Comparison of ENCODE assay signal across 8 cellular contexts in genomic region chr19:17078920-17079709, GRCh38. TPM values are rescaled to one million over a fixed set of nuclear protein-coding genes. Genes with fewer than 3 reads are reported as not detected.
A peak's percentile ranks its signal among the peaks of the same experiment; 100 is the strongest.
DNase-seq lines count a peak whose midpoint lies in the region; ATAC-seq, FAIRE-seq and TF ChIP-seq lines count a peak whose summit lies in the region.

No MANE protein-coding gene starts in this region.

- H3K9me1 ChIP-seq in endothelial cell of umbilical vein (replicated peaks; ENCODE audit: control insufficient read depth, extremely low read depth, insufficient read depth, low read length) = no peaks in the 10 kb centered on the region

- no TSS peak for BruUV-seq in endothelial cell of umbilical vein (replicated peaks; lab: Mats Ljungman, UMichigan)

- TF ChIP-seq CTCF in CD8-positive, alpha-beta T cell (IDR thresholded peaks at IDR 0.05) = no peak
- TF ChIP-seq CTCF in Peyer's patch (IDR thresholded peaks at IDR 0.05) (no peak), endothelial cell of umbilical vein (IDR thresholded peaks at IDR 0.05; ENCODE audit: extremely low read depth in 1 of 2, insufficient read depth in 1 of 2, low read depth in 1 of 2, low read length in 2 of 2) (no peak), pancreas (IDR thresholded peaks at IDR 0.05) (no peak)

- H4K20me1 ChIP-seq in endothelial cell of umbilical vein (replicated peaks; ENCODE audit: control insufficient read depth, extremely low read depth, insufficient read depth, low read length) = no peaks in the 10 kb centered on the region

- no peaks in the 10 kb centered on the region for H3K9me3 ChIP-seq in CD8-positive, alpha-beta T cell (ENCODE audit: low read length)
- H3K9me3 ChIP-seq in Peyer's patch = no peaks in the 10 kb centered on the region
- H3K9me3 ChIP-seq in endothelial cell of umbilical vein (replicated peaks; ENCODE audit: control insufficient read depth, insufficient read depth, low read length) = no peaks in the 10 kb centered on the region
- H3K9me3 ChIP-seq in pancreas = no peaks in the 10 kb centered on the region

- H3K36me3 ChIP-seq in CD8-positive, alpha-beta T cell (ENCODE audit: insufficient read depth, low read length) = no peaks in the 10 kb centered on the region
- H3K36me3 ChIP-seq in Peyer's patch (no peaks in the 10 kb centered on the region), endothelial cell of umbilical vein (ENCODE audit: control insufficient read depth in 2 of 2, extremely low read depth in 1 of 2, insufficient read depth in 2 of 2, low read length in 2 of 2) (no peaks in the 10 kb centered on the region), pancreas (no peaks in the 10 kb centered on the region)

- CTCF ChIA-PET in CD8-positive, alpha-beta T cell (lab: Charles Lee) = interaction anchor here (0.6 to 1.2 kb wide), 2 partner anchors 43 to 188 kb away, joined by 3 to 4 read pairs; partner anchors contain the start of gene BABAM1
- CTCF ChIA-PET in endothelial cell of umbilical vein (lab: Charles Lee) = interaction anchor here (1.3 to 2.2 kb wide), 3 partner anchors 26 to 94 kb away, joined by 3 to 10 read pairs (median 4); no protein-coding TSS in a partner anchor

- H3K79me2 ChIP-seq in endothelial cell of umbilical vein (ENCODE audit: control insufficient read depth, insufficient read depth, low read length) = peaks cover 88% of the 10 kb centered on the region

- WGBS in pancreas, 2 donors = 76 to 86% methylated on average over 19 of the region's 19 CpGs

- no peak for TF ChIP-seq POLR2A in Peyer's patch (IDR thresholded peaks at IDR 0.05)
- TF ChIP-seq POLR2A in endothelial cell of umbilical vein (IDR thresholded peaks at IDR 0.05; ENCODE audit: low read depth, low read length) = no peak

- FAIRE-seq in endothelial cell of umbilical vein (lab: Jason Lieb, UNC) (peak; percentile 18), pancreas (lab: Jason Lieb, UNC) (no peak)

- peak overlapping the region; percentile 82 for H3K27ac Mint-ChIP-seq in CD8-positive, alpha-beta T cell

- DNase-seq in CD8-positive, alpha-beta T cell = no peak
- DNase-seq in Peyer's patch (no peak), endothelial cell of umbilical vein (ENCODE audit: low read depth, low spot score) (no peak), pancreas (no peak), NCI-H69 (lab: John Stamatoyannopoulos, UW) (no peak), SKM-1 (lab: John Stamatoyannopoulos, UW; ENCODE audit: unreplicated experiment) (no peak), dedifferentiated amniotic fluid mesenchymal stem cell (ENCODE audit: extremely low spot score) (no peak), AG08396 (ENCODE audit: low spot score) (no peak)

- peaks cover 57% of the 10 kb centered on the region for H3K4me1 ChIP-seq in CD8-positive, alpha-beta T cell (ENCODE audit: insufficient read depth, low read length)
- peaks cover 0 to 43% (median 21%) of the 10 kb centered on the region in 4 donors for H3K4me1 ChIP-seq in Peyer's patch
- H3K4me1 ChIP-seq in endothelial cell of umbilical vein (ENCODE audit: control insufficient read depth, extremely low read depth, insufficient read depth, low read length) = peaks cover 36% of the 10 kb centered on the region
- H3K4me1 ChIP-seq in pancreas = peaks cover 0 to 15% (median 0%) of the 10 kb centered on the region in 3 donors

- dilution Hi-C loops in endothelial cell of umbilical vein (cut with MboI; ENCODE audit: extremely low pct_ligation_motif_present, low sequenced_read_pairs) = no loop called here

- no peak for ATAC-seq in CD8-positive, alpha-beta T cell
- no peak for ATAC-seq in pancreas

- H3K27me3 Mint-ChIP-seq in CD8-positive, alpha-beta T cell (ENCODE audit: low read depth) = no peaks in the 10 kb centered on the region

- peak overlapping the region; percentile 74 for H3K4me2 ChIP-seq in endothelial cell of umbilical vein (ENCODE audit: insufficient read depth, low read length)

- no peak overlapping the region for H3K4me3 ChIP-seq in CD8-positive, alpha-beta T cell (ENCODE audit: low read depth, low read length)
- H3K4me3 ChIP-seq in Peyer's patch (peak overlapping the region; percentile 24 to 38 (median 37)), endothelial cell of umbilical vein (replicated peaks in 1 of 3; ENCODE audit: insufficient read depth in 1 of 3, low read depth in 1 of 3, low read length in 3 of 3) (peak overlapping the region in 2 of 3 experiments; percentile 15 to 51), pancreas (no peak overlapping the region)

- H3K4me1 Mint-ChIP-seq in CD8-positive, alpha-beta T cell (ENCODE audit: low read depth) = peaks cover 69% of the 10 kb centered on the region

- no peaks in the 10 kb centered on the region for H3K27me3 ChIP-seq in CD8-positive, alpha-beta T cell (ENCODE audit: insufficient read depth, low read length)
- no peaks in the 10 kb centered on the region for H3K27me3 ChIP-seq in Peyer's patch
- H3K27me3 ChIP-seq in endothelial cell of umbilical vein (ENCODE audit: control insufficient read depth in 2 of 2, insufficient read depth in 2 of 2, low read length in 2 of 2) = no peaks in the 10 kb centered on the region
- no peaks in the 10 kb centered on the region for H3K27me3 ChIP-seq in pancreas

- no peaks in the 10 kb centered on the region for H3K9me3 Mint-ChIP-seq in CD8-positive, alpha-beta T cell

- intact Hi-C loops in CD8-positive, alpha-beta T cell (cut with DNase I, micrococcal nuclease) = loop anchor here in 1 of 2 experiments (5.0 to 10.0 kb wide), 2 partner anchors 313 to 1954 kb away; partner anchors contain the start of gene CCDC194
- intact Hi-C loops in endothelial cell of umbilical vein (cut with micrococcal nuclease) = loop anchor here (1.0 kb wide), 1 partner anchor 56 kb away; no protein-coding TSS in a partner anchor
- intact Hi-C loops in pancreas (cut with DNase I) = no loop called here

- peak overlapping the region; percentile 33 for H2AFZ ChIP-seq in endothelial cell of umbilical vein (ENCODE audit: low read depth, low read length)

- H3K27ac ChIP-seq in CD8-positive, alpha-beta T cell (ENCODE audit: low read depth, low read length) = no peak overlapping the region
- H3K27ac ChIP-seq in Peyer's patch (peak overlapping the region; percentile 77 to 94 (median 89)), endothelial cell of umbilical vein (ENCODE audit: insufficient read depth, low read depth, low read length) (peak overlapping the region; percentile 89), pancreas (peak overlapping the region in 3 of 4 donors; percentile 22 to 62 (median 51))

- H3K36me3 Mint-ChIP-seq in CD8-positive, alpha-beta T cell = peaks cover 36% of the 10 kb centered on the region

- H3K9ac ChIP-seq in endothelial cell of umbilical vein (replicated peaks; ENCODE audit: extremely low read depth, insufficient read depth, low read length) = peak overlapping the region; percentile 70

- peak overlapping the region; percentile 60 for H3K4me3 Mint-ChIP-seq in CD8-positive, alpha-beta T cell

- POLR2A ChIA-PET in CD8-positive, alpha-beta T cell (lab: Charles Lee) = interaction anchor here (1.4 kb wide), 1 partner anchor 47 kb away, joined by 4 read pairs; no protein-coding TSS in a partner anchor
- POLR2A ChIA-PET in endothelial cell of umbilical vein (lab: Charles Lee) = no interaction called here

TF ChIP-seq in endothelial cell of umbilical vein, 7 proteins besides CTCF, POLR2A, EP300 and RAD21 (continues in another document):
- no peak for TF ChIP-seq MYC (IDR thresholded peaks at IDR 0.05; ENCODE audit: low read depth, low read length)
- TF ChIP-seq GATA2 (IDR thresholded peaks at IDR 0.05; ENCODE audit: insufficient read depth, insufficient read length, low read depth, low read length) = no peak
- no peak for TF ChIP-seq FOS (IDR thresholded peaks at IDR 0.05; ENCODE audit: borderline replicate concordance, insufficient read depth, low read length)

RNA-seq across cellular contexts. Expression of gene MYO9B, which starts 3.5 kb away (rescaled TPM):
- total RNA-seq in CD8-positive, alpha-beta T cell = 100 to 1,000 TPM; 221 to 238 TPM
- total RNA-seq in Peyer's patch = 100 to 1,000 TPM in 3 of 4 donors, 10 to 100 TPM in 1; 65.3 to 578 (median 143) TPM
- total RNA-seq in endothelial cell of umbilical vein = 119 and 124 TPM in 2 replicates
- polyA plus RNA-seq in endothelial cell of umbilical vein = 64.4 and 69.8 TPM in 2 replicates
- polyA plus RNA-seq in endothelial cell of umbilical vein (2011; cell fraction: cytosol; rRNA removed) = 43.2 and 47.5 TPM in 2 replicates
- 227 and 234 TPM in 2 replicates for polyA plus RNA-seq in endothelial cell of umbilical vein (2011; cell fraction: nucleus; rRNA removed)
- 76.5 and 94.6 TPM in 2 replicates for polyA plus RNA-seq in endothelial cell of umbilical vein (2012)
- polyA minus RNA-seq in endothelial cell of umbilical vein = 97.0 and 109 TPM in 2 replicates
- 42.7 TPM for polyA minus RNA-seq in endothelial cell of umbilical vein (2011; cell fraction: cytosol; rRNA and poly(A)+ RNA removed)
- 104 and 123 TPM in 2 replicates for polyA minus RNA-seq in endothelial cell of umbilical vein (2011; cell fraction: nucleus; rRNA and poly(A)+ RNA removed)
- 10 to 100 TPM; 16.6 to 49.2 (median 20.8) TPM for total RNA-seq in pancreas
- 10 to 100 TPM; 40.9 to 53.4 TPM for polyA plus RNA-seq in pancreas

RNA-seq across cellular contexts. Expression of gene HAUS8, which starts 3.9 kb away (rescaled TPM):
- total RNA-seq in CD8-positive, alpha-beta T cell = 10 to 100 TPM; 29.3 to 33.9 TPM
- total RNA-seq in Peyer's patch (10 to 100 TPM in 2 of 4 donors, 1 to 10 TPM in 2; 9.7 to 29.7 (median 10.1) TPM), endothelial cell of umbilical vein (23.4 and 30.3 TPM in 2 replicates), pancreas (1 to 10 TPM; 2.0 to 5.6 (median 2.1) TPM)
- polyA plus RNA-seq in endothelial cell of umbilical vein (9.0 and 9.6 TPM in 2 replicates), pancreas (10 to 100 TPM in 1 of 2 donors, 1 to 10 TPM in 1; 6.5 to 12.0 TPM)
- 16.1 and 17.5 TPM in 2 replicates for polyA plus RNA-seq in endothelial cell of umbilical vein (2011; cell fraction: cytosol; rRNA removed)
- polyA plus RNA-seq in endothelial cell of umbilical vein (2011; cell fraction: nucleus; rRNA removed) = 17.8 and 25.4 TPM in 2 replicates
- 12.6 and 15.8 TPM in 2 replicates for polyA plus RNA-seq in endothelial cell of umbilical vein (2012)
- polyA minus RNA-seq in endothelial cell of umbilical vein = 7.9 and 8.0 TPM in 2 replicates
- 13.7 TPM for polyA minus RNA-seq in endothelial cell of umbilical vein (2011; cell fraction: cytosol; rRNA and poly(A)+ RNA removed)
- polyA minus RNA-seq in endothelial cell of umbilical vein (2011; cell fraction: nucleus; rRNA and poly(A)+ RNA removed) = 7.5 and 8.4 TPM in 2 replicates

RNA-seq across cellular contexts. Expression of gene CPAMD8, which starts 52.5 kb away (rescaled TPM):
- total RNA-seq in CD8-positive, alpha-beta T cell = under 1 TPM; 0.25 to 0.43 TPM
- total RNA-seq in Peyer's patch (10 to 100 TPM in 1 of 4 donors, 1 to 10 TPM in 3; 2.6 to 10.7 (median 5.2) TPM), endothelial cell of umbilical vein (2.2 and 2.9 TPM in 2 replicates), pancreas (1 to 10 TPM in 3 of 6 donors, under 1 TPM in 3; 0.60 to 4.2 (median 0.99) TPM)
- polyA plus RNA-seq in endothelial cell of umbilical vein (3.9 and 5.3 TPM in 2 replicates), pancreas (1 to 10 TPM; 3.0 to 5.2 TPM)
- polyA plus RNA-seq in endothelial cell of umbilical vein (2011; cell fraction: cytosol; rRNA removed) = 1.8 and 2.4 TPM in 2 replicates
- polyA plus RNA-seq in endothelial cell of umbilical vein (2011; cell fraction: nucleus; rRNA removed) = 5.1 and 5.5 TPM in 2 replicates
- 0.95 and 1.8 TPM in 2 replicates for polyA plus RNA-seq in endothelial cell of umbilical vein (2012)
- 2.0 and 3.2 TPM in 2 replicates for polyA minus RNA-seq in endothelial cell of umbilical vein
- not detected for polyA minus RNA-seq in endothelial cell of umbilical vein (2011; cell fraction: cytosol; rRNA and poly(A)+ RNA removed)
- 2.8 and 3.6 TPM in 2 replicates for polyA minus RNA-seq in endothelial cell of umbilical vein (2011; cell fraction: nucleus; rRNA and poly(A)+ RNA removed)

Comparison
In these comparisons a context has a peak if more than half of its experiments do, and no peak if none do; other contexts are left out.
1. H3K4me3 ChIP-seq: peak in Peyer's patch (4 of 4) and endothelial cell of umbilical vein (2 of 3); none in CD8-positive, alpha-beta T cell (single experiment) and pancreas (0 of 4).